20 cellular contexts compared by ENCODE assay signal in genomic region chr11:39741066-39741465, GRCh38.
DNase-seq lines count a peak whose midpoint lies in the region; TF ChIP-seq lines count a peak whose summit lies in the region.
"Had no signal": no experiment of that assay in that cellular context is flagged by ENCODE, and none has a peak within 500 bp of the region (broad histone marks: within the 10 kb centered on the region; RNA-seq: fewer than 3 reads in every experiment).

No MANE protein-coding gene starts in this region.

- TF ChIP-seq CTCF in RWPE1 (conservative IDR thresholded peaks at IDR 0.05; ENCODE audit: low read depth) (no peak), epithelial cell of esophagus (IDR thresholded peaks at IDR 0.05; ENCODE audit: insufficient read depth, low read depth, low read length, missing control alignments) (no peak), WERI-Rb-1 (IDR thresholded peaks at IDR 0.05; ENCODE audit: low read depth, low read length) (no peak), Peyer's patch (IDR thresholded peaks at IDR 0.05) (no peak)

- CTCF ChIA-PET in RWPE1 (lab: Yijun Ruan, JAX) = no interaction called here
- CTCF ChIA-PET in activated CD4-positive, alpha-beta T cell treated with anti-CD3 and anti-CD28 coated beads, Interleukin-2, amount 10 ng/mL, durations not matched to agents 7 days and 5 days (lab: Charles Lee) = no interaction called here

- no peak overlapping the region for H2BK120ac ChIP-seq in mesenchymal stem cell (ENCODE audit: low read depth, low read length)

- no peak overlapping the region for H3K27ac Mint-ChIP-seq in activated CD4-positive, alpha-beta T cell treated with anti-CD3 and anti-CD28 coated beads, Interleukin-2, amount 10 ng/mL, durations not matched to agents 7 days and 5 days
- H3K27ac Mint-ChIP-seq: CD8-positive, alpha-beta T cell had no signal

- no peak overlapping the region for H3K4me2 ChIP-seq in mesenchymal stem cell (ENCODE audit: low read length, poor library complexity, severe bottlenecking)
- H3K4me2 ChIP-seq: BLaER1 treated with 17β-estradiol and CSF1 and Interleukin-3, amounts not matched to agents 10 nM and 100 nM had no signal

- no peak overlapping the region for H3K4ac ChIP-seq in mesenchymal stem cell (ENCODE audit: low read depth in 1 of 2, low read length in 2 of 2)

- no peak overlapping the region for H4K8ac ChIP-seq in mesenchymal stem cell (ENCODE audit: low read length)

- POLR2A ChIA-PET in RWPE1 (lab: Yijun Ruan, JAX; ENCODE audit: low non-redundant PET) = no interaction called here
- POLR2A ChIA-PET in activated CD4-positive, alpha-beta T cell treated with anti-CD3 and anti-CD28 coated beads, Interleukin-2, amount 10 ng/mL, durations not matched to agents 7 days and 5 days (lab: Charles Lee) = no interaction called here

- no peak for TF ChIP-seq POLR2A in Peyer's patch (IDR thresholded peaks at IDR 0.05)

- H3K27me3 Mint-ChIP-seq in activated CD4-positive, alpha-beta T cell treated with anti-CD3 and anti-CD28 coated beads, Interleukin-2, amount 10 ng/mL, durations not matched to agents 7 days and 5 days = no peaks in the 10 kb centered on the region

- H3K36me3 ChIP-seq in mesenchymal stem cell (ENCODE audit: control insufficient read depth in 1 of 2, insufficient read depth in 2 of 2, low read depth in 1 of 2, low read length in 2 of 2) (no peaks in the 10 kb centered on the region), WERI-Rb-1 (no peaks in the 10 kb centered on the region), Peyer's patch (no peaks in the 10 kb centered on the region)
- H3K36me3 ChIP-seq: BLaER1 treated with 17β-estradiol and CSF1 and Interleukin-3, amounts not matched to agents 10 nM and 100 nM had no signal

- H3K4me3 ChIP-seq in epithelial cell of esophagus (ENCODE audit: low read length) (no peak overlapping the region), mesenchymal stem cell (ENCODE audit: insufficient read depth in 1 of 2, low read depth in 1 of 2, low read length in 2 of 2) (no peak overlapping the region), WERI-Rb-1 (ENCODE audit: low read depth, low read length) (no peak overlapping the region), Peyer's patch (no peak overlapping the region)
- H3K4me3 ChIP-seq: BLaER1 treated with 17β-estradiol and CSF1 and Interleukin-3, amounts not matched to agents 10 nM and 100 nM had no signal

- no peak overlapping the region for H2BK15ac ChIP-seq in mesenchymal stem cell (ENCODE audit: low read depth, poor library complexity, severe bottlenecking)

- H2BK12ac ChIP-seq in mesenchymal stem cell (ENCODE audit: low read length in 2 of 2) = no peak overlapping the region

- H3K9ac ChIP-seq in mesenchymal stem cell (ENCODE audit: low read length) = no peak overlapping the region
- H3K9ac ChIP-seq: BLaER1 treated with 17β-estradiol and CSF1 and Interleukin-3, amounts not matched to agents 10 nM and 100 nM had no signal

- H3K18ac ChIP-seq in mesenchymal stem cell (ENCODE audit: low read depth in 1 of 2, low read length in 2 of 2) = no peak overlapping the region

- no peak overlapping the region for H2AFZ ChIP-seq in mesenchymal stem cell (ENCODE audit: low read depth, low read length)

- no peak overlapping the region for H2BK5ac ChIP-seq in mesenchymal stem cell (ENCODE audit: low read depth, low read length, poor library complexity, severe bottlenecking)

- no peak overlapping the region for H2AK5ac ChIP-seq in mesenchymal stem cell (ENCODE audit: low read length, severe bottlenecking)

- 87% methylated on average over 1 of the region's 2 CpGs for WGBS in mesenchymal stem cell

- H3K9me3 ChIP-seq in mesenchymal stem cell (ENCODE audit: control insufficient read depth, low read length) (peaks cover 5% of the 10 kb centered on the region), WERI-Rb-1 (ENCODE audit: severe bottlenecking) (no peaks in the 10 kb centered on the region), Peyer's patch (no peaks in the 10 kb centered on the region)

- no peak overlapping the region for H3K23ac ChIP-seq in mesenchymal stem cell (ENCODE audit: low read length in 2 of 2)

- H3K79me1 ChIP-seq in mesenchymal stem cell (replicated peaks; ENCODE audit: low read length, poor library complexity, severe bottlenecking) = no peaks in the 10 kb centered on the region

- no peaks in the 10 kb centered on the region for H3K4me1 Mint-ChIP-seq in activated CD4-positive, alpha-beta T cell treated with anti-CD3 and anti-CD28 coated beads, Interleukin-2, amount 10 ng/mL, durations not matched to agents 7 days and 5 days

- H4K91ac ChIP-seq in mesenchymal stem cell (ENCODE audit: low read length) = no peak overlapping the region

- H3K36me3 Mint-ChIP-seq in activated CD4-positive, alpha-beta T cell treated with anti-CD3 and anti-CD28 coated beads, Interleukin-2, amount 10 ng/mL, durations not matched to agents 7 days and 5 days (ENCODE audit: low read depth) = no peaks in the 10 kb centered on the region
- H3K36me3 Mint-ChIP-seq: CD8-positive, alpha-beta T cell had no signal

- no peak overlapping the region for H3K4me3 Mint-ChIP-seq in activated CD4-positive, alpha-beta T cell treated with anti-CD3 and anti-CD28 coated beads, Interleukin-2, amount 10 ng/mL, durations not matched to agents 7 days and 5 days
- H3K4me3 Mint-ChIP-seq: CD8-positive, alpha-beta T cell had no signal

- H3K14ac ChIP-seq in mesenchymal stem cell (ENCODE audit: low read length in 2 of 2) = no peak overlapping the region

- H3K27me3 ChIP-seq in mesenchymal stem cell (ENCODE audit: control insufficient read depth in 1 of 2, insufficient read depth in 1 of 2, low read length in 2 of 2) = no peaks in the 10 kb centered on the region
- peaks cover 21% of the 10 kb centered on the region for H3K27me3 ChIP-seq in WERI-Rb-1 (ENCODE audit: insufficient read depth, low read depth, severe bottlenecking)
- H3K27me3 ChIP-seq in Peyer's patch = no peaks in the 10 kb centered on the region
- H3K27me3 ChIP-seq: BLaER1 treated with 17β-estradiol and CSF1 and Interleukin-3, amounts not matched to agents 10 nM and 100 nM had no signal

- H3K27ac ChIP-seq in RWPE1 = no peak overlapping the region
- H3K27ac ChIP-seq in mesenchymal stem cell (ENCODE audit: low read length, poor library complexity, severe bottlenecking) = no peak overlapping the region
- H3K27ac ChIP-seq in WERI-Rb-1 = no peak overlapping the region
- H3K27ac ChIP-seq in Peyer's patch = no peak overlapping the region
- H3K27ac ChIP-seq: BLaER1 treated with 17β-estradiol and CSF1 and Interleukin-3, amounts not matched to agents 10 nM and 100 nM had no signal

- peak; percentile 52 for DNase-seq in ELR (ENCODE audit: low read depth)
- peak; percentile 1 for DNase-seq in RWPE1 (ENCODE audit: low spot score)
- DNase-seq in epithelial cell of esophagus (ENCODE audit: low read depth) = peak; percentile 0
- peak; percentile 14 for DNase-seq in mesenchymal stem cell
- DNase-seq in activated CD4-positive, alpha-beta T cell treated with anti-CD3 and anti-CD28 coated beads, Interleukin-2, amount 10 ng/mL, durations not matched to agents 7 days and 5 days = no peak
- DNase-seq in WERI-Rb-1 = no peak
- no peak for DNase-seq in cerebellar nuclear complex (lab: John Stamatoyannopoulos, UW)
- no peak for DNase-seq in Peyer's patch
- DNase-seq: CD8-positive, alpha-beta T cell; DMS79 treated with DMSO at 0.1 percent for 48 hours; IMR-90; MM.1S; NCI-H1092; NCI-H1436 treated with DMSO at 0.1 percent for 48 hours; NCI-H2029; NCI-H2171 treated with DMSO at 0.1 percent for 48 hours; NCI-H446; NCI-H69; SHP77 treated with DMSO at 0.1 percent for 48 hours had no signal

- peaks cover 25% of the 10 kb centered on the region for H3K9me3 Mint-ChIP-seq in activated CD4-positive, alpha-beta T cell treated with anti-CD3 and anti-CD28 coated beads, Interleukin-2, amount 10 ng/mL, durations not matched to agents 7 days and 5 days

- H3K4me1 ChIP-seq in mesenchymal stem cell (ENCODE audit: control insufficient read depth, insufficient read depth, low read depth, low read length) = no peaks in the 10 kb centered on the region
- no peaks in the 10 kb centered on the region for H3K4me1 ChIP-seq in Peyer's patch
- H3K4me1 ChIP-seq: BLaER1 treated with 17β-estradiol and CSF1 and Interleukin-3, amounts not matched to agents 10 nM and 100 nM had no signal

Comparison
In these comparisons a context has a peak if more than half of its experiments do, and no peak if none do; other contexts are left out.
1. DNase-seq: peak in ELR (single experiment), RWPE1 (single experiment), epithelial cell of esophagus (single experiment) and mesenchymal stem cell (single experiment); none in activated CD4-positive, alpha-beta T cell treated with anti-CD3 and anti-CD28 coated beads, Interleukin-2, amount 10 ng/mL, durations not matched to agents 7 days and 5 days (single experiment), WERI-Rb-1 (single experiment), cerebellar nuclear complex (0 of 2) and Peyer's patch (0 of 3).